Comparison of ENCODE assay signal across 22 cellular contexts in the genomic region with DNA sequence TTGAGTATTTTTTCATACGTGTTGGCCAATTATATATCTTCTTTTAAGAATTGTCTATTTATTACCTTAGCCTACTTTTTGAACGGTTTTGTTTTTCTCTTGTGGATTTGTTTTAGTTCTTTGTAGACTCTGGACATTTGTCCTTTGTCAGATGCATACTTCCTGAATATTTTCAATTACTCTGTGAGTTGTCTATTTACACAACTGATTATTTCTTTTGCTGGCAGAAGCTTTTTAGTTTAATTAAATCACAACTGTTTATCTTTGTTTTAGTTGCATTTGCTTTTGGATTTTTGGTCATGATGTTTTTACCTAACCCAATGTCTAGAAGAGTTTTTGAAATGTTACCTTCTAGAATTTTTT. TPM values are rescaled to one million over a fixed set of nuclear protein-coding genes. Genes with fewer than 3 reads are reported as not detected.
"Had no signal": no experiment of that assay in that cellular context is flagged by ENCODE, and none has a peak within 500 bp of the region (broad histone marks: within the 10 kb centered on the region; RNA-seq: fewer than 3 reads in every experiment).

No MANE protein-coding gene starts in this region.

- H3K9me3 Mint-ChIP-seq: activated naive CD4-positive, alpha-beta T cell treated with anti-CD3 and anti-CD28 coated beads, Interleukin-2, amount 50 U/mL, for 24 hours; neural progenitor cell; stimulated activated naive CD8-positive, alpha-beta T cell treated with anti-CD3 and anti-CD28 coated beads, Interleukin-15, Interleukin-2, amounts not matched to agents 100 ng/mL and 50 ng/mL, for 24 hours; T-helper 2 cell treated with Interferon-gamma antibody and Interleukin-4, amounts not matched to agents 5 μg/mL and 100 μg/mL, for 36 hours had no signal

- ATAC-seq: body of pancreas; gastrocnemius medialis; naive thymus-derived CD8-positive, alpha-beta T cell; T-cell; WTC11 had no signal

- H3K4me1 ChIP-seq: esophagus muscularis mucosa, gastrocnemius medialis, neural progenitor cell, prostate gland, tibial artery had no signal

- H3K36me3 ChIP-seq: cardiac muscle cell, esophagus muscularis mucosa, gastrocnemius medialis, neural progenitor cell, prostate gland, tibial artery had no signal

- DNase-seq: activated gamma-delta T cell treated with Interleukin-2 at 50 U/mL for 16 hours; activated T-cell treated with anti-CD3 and anti-CD28 coated beads, Interleukin-2, amount 50 U/mL, for 1 hour; body of pancreas; effector memory CD4-positive, alpha-beta T cell; gastrocnemius medialis; islet precursor cell; naive thymus-derived CD8-positive, alpha-beta T cell; stimulated activated CD4-positive, alpha-beta T cell treated with anti-CD3 and anti-CD28 coated beads, Interleukin-12 subunit alpha, Interleukin-12 subunit beta, amount 100 ng/mL, for 4 hours; T-cell; tibial artery had no signal

- H3K4me2 ChIP-seq: neural progenitor cell had no signal

- H3K9ac ChIP-seq: neural progenitor cell had no signal

- H3K4me3 ChIP-seq: body of pancreas, cardiac muscle cell, esophagus muscularis mucosa, gastrocnemius medialis, lung, neural progenitor cell, prostate gland, tibial artery had no signal

- H3K27me3 Mint-ChIP-seq: stimulated activated naive CD8-positive, alpha-beta T cell treated with anti-CD3 and anti-CD28 coated beads, Interleukin-15, Interleukin-2, amounts not matched to agents 100 ng/mL and 50 ng/mL, for 24 hours; T-cell had no signal

- FAIRE-seq: urothelium cell line had no signal

- H3K9me3 ChIP-seq: body of pancreas, esophagus muscularis mucosa, gastrocnemius medialis, prostate gland, tibial artery had no signal

- H3K27ac ChIP-seq: body of pancreas, cardiac muscle cell, esophagus muscularis mucosa, gastrocnemius medialis, neural progenitor cell, prostate gland, tibial artery had no signal

- H3K4me1 Mint-ChIP-seq: activated naive CD4-positive, alpha-beta T cell treated with anti-CD3 and anti-CD28 coated beads, Interleukin-2, amount 50 U/mL, for 24 hours; naive thymus-derived CD8-positive, alpha-beta T cell; neural progenitor cell; T-cell; WTC11 had no signal

- H3K4me3 Mint-ChIP-seq: activated naive CD4-positive, alpha-beta T cell treated with anti-CD3 and anti-CD28 coated beads, Interleukin-2, amount 50 U/mL, for 24 hours; naive thymus-derived CD8-positive, alpha-beta T cell; neural progenitor cell; stimulated activated naive CD8-positive, alpha-beta T cell treated with anti-CD3 and anti-CD28 coated beads, Interleukin-15, Interleukin-2, amounts not matched to agents 100 ng/mL and 50 ng/mL, for 24 hours; T-cell; T-helper 2 cell treated with Interferon-gamma antibody and Interleukin-4, amounts not matched to agents 5 μg/mL and 100 μg/mL, for 36 hours; WTC11 had no signal

- H3K36me3 Mint-ChIP-seq: activated naive CD4-positive, alpha-beta T cell treated with anti-CD3 and anti-CD28 coated beads, Interleukin-2, amount 50 U/mL, for 24 hours; naive thymus-derived CD8-positive, alpha-beta T cell; neural progenitor cell; T-cell had no signal

- H3K27me3 ChIP-seq: body of pancreas, cardiac muscle cell, esophagus muscularis mucosa, gastrocnemius medialis, neural progenitor cell, tibial artery had no signal

- H3K27ac Mint-ChIP-seq: activated naive CD4-positive, alpha-beta T cell treated with anti-CD3 and anti-CD28 coated beads, Interleukin-2, amount 50 U/mL, for 24 hours; naive thymus-derived CD8-positive, alpha-beta T cell; neural progenitor cell; stimulated activated naive CD8-positive, alpha-beta T cell treated with anti-CD3 and anti-CD28 coated beads, Interleukin-15, Interleukin-2, amounts not matched to agents 100 ng/mL and 50 ng/mL, for 24 hours; T-cell; T-helper 2 cell treated with Interferon-gamma antibody and Interleukin-4, amounts not matched to agents 5 μg/mL and 100 μg/mL, for 36 hours; WTC11 had no signal

RNA-seq across cellular contexts. Expression of a gene that starts 19.6 kb away (rescaled TPM):
- total RNA-seq: cardiac muscle cell; dermis microvascular lymphatic vessel endothelial cell; esophagus muscularis mucosa; mesenteric fat pad; naive thymus-derived CD8-positive, alpha-beta T cell; prostate gland; WTC11 had no signal
- polyA plus RNA-seq: cardiac muscle cell; naive thymus-derived CD8-positive, alpha-beta T cell had no signal
